ENCODE assay signal across 9 cellular contexts in genomic region chr11:59207988-59208432, GRCh38. TPM values are rescaled to one million over a fixed set of nuclear protein-coding genes. Genes with fewer than 3 reads are reported as not detected.
DNase-seq lines count a peak whose midpoint lies in the region; ATAC-seq, FAIRE-seq and TF ChIP-seq lines count a peak whose summit lies in the region.
"Had no signal": no experiment of that assay in that cellular context is flagged by ENCODE, and none has a peak within 500 bp of the region (broad histone marks: within the 10 kb centered on the region; RNA-seq: fewer than 3 reads in every experiment).

No MANE protein-coding gene starts in this region.

- H3K4me2 ChIP-seq in astrocyte (ENCODE audit: low read length) = peak overlapping the region; percentile 59

- DNase-seq in EH (ENCODE audit: low read depth) (peak; percentile 60), Panc1 (ENCODE audit: low read depth, low spot score) (peak; percentile 33), astrocyte (ENCODE audit: low read depth) (peak; percentile 94), iPS-NIHi7 (ENCODE audit: extremely low spot score) (peak; percentile 59), cortex of kidney (lab: John Stamatoyannopoulos, UW) (no peak)
- peak in 3 of 4 experiments; percentile 9 to 28 (median 17) for DNase-seq in stimulated activated CD4-positive, alpha-beta T cell treated with anti-CD3 and anti-CD28 coated beads, Interleukin-1b, Interleukin-23, amount 100 ng/mL, for 24 hours (ENCODE audit: low read depth in 4 of 4, low spot score in 1 of 4)

- peaks cover 22% of the 10 kb centered on the region for H3K36me3 Mint-ChIP-seq in astrocyte (ENCODE audit: low read depth, unreplicated experiment)

- H3K4me1 ChIP-seq in Panc1 (ENCODE audit: control insufficient read depth, insufficient read depth, low read length) (no peaks in the 10 kb centered on the region), astrocyte (ENCODE audit: insufficient read depth, low read length) (peaks cover 20% of the 10 kb centered on the region)

- ATAC-seq in GM19468 (IDR thresholded peaks at IDR 0.05; ENCODE audit: extremely low read depth, unreplicated experiment) = peak; percentile 70
- peak; percentile 81 for ATAC-seq in HG03520 (IDR thresholded peaks at IDR 0.05; ENCODE audit: unreplicated experiment)
- 0 out of 2 replicates have a peak, but pooled peaks have one; percentile 45 for ATAC-seq in Panc1

- H3K27ac ChIP-seq in Panc1 (ENCODE audit: low read length) = no peak overlapping the region
- H3K27ac ChIP-seq in astrocyte (ENCODE audit: low read depth, low read length) = no peak overlapping the region
- H3K27ac ChIP-seq: epithelial cell of prostate had no signal

- TF ChIP-seq CTCF in Panc1 (IDR thresholded peaks at IDR 0.05) = peak; percentile 84
- peak; percentile 63 for TF ChIP-seq CTCF in astrocyte (IDR thresholded peaks at IDR 0.05; ENCODE audit: insufficient read depth, low read depth, low read length)

- H3K27ac Mint-ChIP-seq in astrocyte (ENCODE audit: unreplicated experiment) = peak overlapping the region; percentile 81

- H3K36me3 ChIP-seq in Panc1 (ENCODE audit: control insufficient read depth, insufficient read depth, low read length) (no peaks in the 10 kb centered on the region), astrocyte (ENCODE audit: insufficient read depth, low read length) (no peaks in the 10 kb centered on the region)

- peak overlapping the region; percentile 63 for H3K4me3 Mint-ChIP-seq in astrocyte (ENCODE audit: unreplicated experiment)

- no peaks in the 10 kb centered on the region for H4K20me1 ChIP-seq in astrocyte (ENCODE audit: insufficient read depth, low read length)

- in situ Hi-C loops in Panc1 (cut with HindIII; ENCODE audit: low pct_unique_long_range_greater_than_20kb, low sequenced_read_pairs) = no loop called here

- H2AFZ ChIP-seq in astrocyte (ENCODE audit: low read depth, low read length) = no peak overlapping the region

- no peaks in the 10 kb centered on the region for H3K9me3 Mint-ChIP-seq in astrocyte (ENCODE audit: unreplicated experiment)

- no peaks in the 10 kb centered on the region for H3K9me3 ChIP-seq in Panc1 (ENCODE audit: control insufficient read depth, insufficient read depth, low read depth, low read length)
- no peaks in the 10 kb centered on the region for H3K9me3 ChIP-seq in astrocyte (ENCODE audit: insufficient read depth, low read depth, low read length)

- no peak overlapping the region for H3K9ac ChIP-seq in astrocyte (ENCODE audit: low read length)

- H3K4me3 ChIP-seq in Panc1 (ENCODE audit: low read depth in 2 of 2, low read length in 2 of 2) = no peak overlapping the region
- no peak overlapping the region for H3K4me3 ChIP-seq in astrocyte (ENCODE audit: insufficient read depth, low read depth, low read length)

- FAIRE-seq in astrocyte (lab: Jason Lieb, UNC) = peak; percentile 34

- intact Hi-C loops in Panc1 (cut with micrococcal nuclease; ENCODE audit: unreplicated experiment) = loop anchor here (1.0 kb wide), 1 partner anchor 37 kb away; no protein-coding TSS in a partner anchor

- H3K27me3 ChIP-seq in Panc1 (ENCODE audit: control insufficient read depth, insufficient read depth, low read length) (no peaks in the 10 kb centered on the region; the same call in 1 of the 2 replicates), astrocyte (ENCODE audit: insufficient read depth, low read length) (peaks cover 46% of the 10 kb centered on the region)

- peaks cover 43% of the 10 kb centered on the region for H3K4me1 Mint-ChIP-seq in astrocyte (ENCODE audit: low read depth, unreplicated experiment)

- POLR2A ChIA-PET in Panc1 (lab: Charles Lee) = no interaction called here

- no peaks in the 10 kb centered on the region for H3K79me2 ChIP-seq in astrocyte (ENCODE audit: insufficient read depth, low read length)

- CTCF ChIA-PET in Panc1 (lab: Charles Lee) = interaction anchor here (0.6 kb wide), 1 partner anchor 180 kb away, joined by 4 read pairs; no protein-coding TSS in a partner anchor

- no TSS peak for BruUV-seq in Panc1 (replicated peaks; lab: Mats Ljungman, UMichigan)

- peaks cover 13% of the 10 kb centered on the region for H3K27me3 Mint-ChIP-seq in astrocyte (ENCODE audit: low read depth, unreplicated experiment)

RNA-seq across cellular contexts. Expression of gene MPEG1, which starts 4.7 kb away (rescaled TPM):
- total RNA-seq in Panc1 (2021; ENCODE audit: unreplicated experiment) = 0.08 TPM
- not detected for polyA plus RNA-seq in Panc1 (2012; ENCODE audit: insufficient read length)
- total RNA-seq in astrocyte = not detected in 2 replicates

RNA-seq across cellular contexts. Expression of gene DTX4, which starts 36.1 kb away (rescaled TPM):
- total RNA-seq in Panc1 (2021; ENCODE audit: unreplicated experiment) (0.21 TPM), astrocyte (16.1 and 19.5 TPM in 2 replicates)
- polyA plus RNA-seq in Panc1 (2012; ENCODE audit: insufficient read length) = 0.08 TPM

Comparison
In these comparisons a context has a peak if more than half of its experiments do, and no peak if none do; other contexts are left out.
1. RNA of gene DTX4, which starts 36.1 kb away (total RNA-seq): 16.1 to 19.5 TPM in astrocyte; 0.21 TPM in Panc1 (single experiment); every median in the first group is over 10 times any median in the second.
2. Peak in every context shown above with its lines, with median percentiles within 50 percentile points of each other: ATAC-seq.